Comparison of ENCODE assay signal across 8 cellular contexts in genomic region chr4:74934016-74934821, GRCh38. TPM values are rescaled to one million over a fixed set of nuclear protein-coding genes. Genes with fewer than 3 reads are reported as not detected.
DNase-seq lines count a peak whose midpoint lies in the region; ATAC-seq lines count a peak whose summit lies in the region.

No MANE protein-coding gene starts in this region.

- peaks cover 81% of the 10 kb centered on the region for H3K4me1 ChIP-seq in Karpas-422 (ENCODE audit: low read length)

- H2AFZ ChIP-seq in Karpas-422 (ENCODE audit: low read length), result no peak overlapping the region

- H3K4me3 ChIP-seq in Karpas-422 (ENCODE audit: low read length), result peak overlapping the region; percentile 80

- H3K27ac ChIP-seq in Karpas-422 (ENCODE audit: low read length), result peak overlapping the region; percentile 81

- H3K9me3 Mint-ChIP-seq in activated naive CD8-positive, alpha-beta T cell treated with anti-CD3 and anti-CD28 coated beads for 36 hours, result no peaks in the 10 kb centered on the region

- H3K36me3 ChIP-seq in Karpas-422 (ENCODE audit: insufficient read depth, low read length), result 0 out of 2 replicates have a peak, but pooled peaks cover 5% of the 10 kb centered on the region

- peaks cover 73% of the 10 kb centered on the region for H3K27me3 Mint-ChIP-seq in activated naive CD8-positive, alpha-beta T cell treated with anti-CD3 and anti-CD28 coated beads for 36 hours

- H3K79me2 ChIP-seq in Karpas-422 (ENCODE audit: low read length), result peaks cover 55% of the 10 kb centered on the region

- H3K4me2 ChIP-seq in Karpas-422 (ENCODE audit: low read depth, low read length, poor library complexity, severe bottlenecking), result peak overlapping the region; percentile 78

- no peaks in the 10 kb centered on the region for H3K9me2 ChIP-seq in Karpas-422 (replicated peaks; ENCODE audit: insufficient read depth, low read length)

- peaks cover 9% of the 10 kb centered on the region for H3K4me1 Mint-ChIP-seq in activated naive CD8-positive, alpha-beta T cell treated with anti-CD3 and anti-CD28 coated beads for 36 hours

- H3K9me3 ChIP-seq in Karpas-422 (ENCODE audit: low read length), result no peaks in the 10 kb centered on the region

- no peaks in the 10 kb centered on the region for H3K36me3 Mint-ChIP-seq in activated naive CD8-positive, alpha-beta T cell treated with anti-CD3 and anti-CD28 coated beads for 36 hours

- intact Hi-C loops in left ventricle myocardium superior (cut with micrococcal nuclease), result loop anchor here (5.0 kb wide), 1 partner anchor 183 kb away; no protein-coding TSS in a partner anchor
- intact Hi-C loops in posterior cingulate gyrus (cut with DNase I), result loop anchor here (5.0 kb wide), 5 partner anchors 57 to 558 kb away; no protein-coding TSS in a partner anchor

- peak; percentile 49 for ATAC-seq in left ventricle myocardium superior
- no peak for ATAC-seq in GM21619 (IDR thresholded peaks at IDR 0.05; ENCODE audit: unreplicated experiment)
- no peak for ATAC-seq in GM19035 (IDR thresholded peaks at IDR 0.05; ENCODE audit: unreplicated experiment)

- H3K4me3 Mint-ChIP-seq in activated naive CD8-positive, alpha-beta T cell treated with anti-CD3 and anti-CD28 coated beads for 36 hours, result peak overlapping the region; percentile 39

- peaks cover 10% of the 10 kb centered on the region for H4K20me1 ChIP-seq in Karpas-422 (ENCODE audit: insufficient read depth, low read depth, low read length)

- no peak overlapping the region for H3K27ac Mint-ChIP-seq in activated naive CD8-positive, alpha-beta T cell treated with anti-CD3 and anti-CD28 coated beads for 36 hours

- no peaks in the 10 kb centered on the region for H3K27me3 ChIP-seq in Karpas-422 (ENCODE audit: low read length)

- H3K9ac ChIP-seq in Karpas-422 (ENCODE audit: low read length), result peak overlapping the region; percentile 83

- DNase-seq in D341Med (ENCODE audit: low spot score) (peak; percentile 60), Karpas-422 (peak; percentile 58), left ventricle myocardium superior (peak; percentile 57), posterior cingulate gyrus (peak; percentile 21 to 90 (median 33)), COLO829 (ENCODE audit: low spot score) (no peak)
- no peak for DNase-seq in activated naive CD8-positive, alpha-beta T cell treated with anti-CD3 and anti-CD28 coated beads for 36 hours

RNA-seq across cellular contexts. Expression of gene PARM1, which starts 1.3 kb away (rescaled TPM):
- 37.6 and 65.0 TPM in 2 replicates for total RNA-seq in Karpas-422 (2014; rRNA removed; shearing (Covaris generic); ENCODE audit: low replicate concordance)
- under 1 TPM in 1 of 2 experiments, not detected in 1; 0.04 TPM for total RNA-seq in activated naive CD8-positive, alpha-beta T cell treated with anti-CD3 and anti-CD28 coated beads for 36 hours
- total RNA-seq in left ventricle myocardium superior, result 107 TPM

Comparison
In these comparisons a context has a peak if more than half of its experiments do, and no peak if none do; other contexts are left out.
1. DNase-seq: peak in D341Med (single experiment), Karpas-422 (single experiment), left ventricle myocardium superior (single experiment) and posterior cingulate gyrus (10 of 10); none in activated naive CD8-positive, alpha-beta T cell treated with anti-CD3 and anti-CD28 coated beads for 36 hours (single experiment) and COLO829 (single experiment).
2. RNA of gene PARM1, which starts 1.3 kb away (total RNA-seq): 107 TPM in left ventricle myocardium superior (single experiment) and 37.6 to 65.0 TPM in Karpas-422; 0.04 TPM in activated naive CD8-positive, alpha-beta T cell treated with anti-CD3 and anti-CD28 coated beads for 36 hours; every median in the first group is over 10 times any median in the second.